ENCODE assay signal across 31 cellular contexts in genomic region chr10:129926066-129927055, GRCh38. TPM values are rescaled to one million over a fixed set of nuclear protein-coding genes. Genes with fewer than 3 reads are reported as not detected.
"Had no signal": no experiment of that assay in that cellular context is flagged by ENCODE, and none has a peak within 500 bp of the region (broad histone marks: within the 10 kb centered on the region; RNA-seq: fewer than 3 reads in every experiment).

No MANE protein-coding gene starts in this region.

- H3K4me3 ChIP-seq: adrenal gland, body of pancreas, breast epithelium, SJCRH30, SK-N-MC had no signal

- H3K4me1 ChIP-seq: adrenal gland, body of pancreas, breast epithelium, SJCRH30 had no signal

- H3K27me3 ChIP-seq: adrenal gland, body of pancreas, breast epithelium, SJCRH30 had no signal

- H3K36me3 ChIP-seq: adrenal gland, breast epithelium, SJCRH30, WERI-Rb-1 had no signal

- H3K9me3 ChIP-seq: adrenal gland, body of pancreas, breast epithelium, SJCRH30 had no signal

- DNase-seq: activated CD4-positive, alpha-beta memory T cell treated with anti-CD3 and anti-CD28 coated beads, Interleukin-2, amount 10 ng/mL, durations not matched to agents 7 days and 5 days; activated CD4-positive, alpha-beta T cell treated with anti-CD3 and anti-CD28 coated beads for 1 hour; activated CD4-positive, alpha-beta T cell treated with anti-CD3 and anti-CD28 coated beads for 48 hours; activated CD4-positive, CD25-positive, alpha-beta regulatory T cell; activated CD8-positive, alpha-beta memory T cell treated with anti-CD3 and anti-CD28 coated beads for 24 hours; activated CD8-positive, alpha-beta memory T cell treated with anti-CD3 and anti-CD28 coated beads, Interleukin-2, amount 10 ng/mL, durations not matched to agents 7 days and 5 days; activated CD8-positive, alpha-beta memory T cell treated with anti-CD3 and anti-CD28 coated beads, Interleukin-2, amount 50 U/mL, for 48 hours; activated gamma-delta T cell; activated naive CD4-positive, alpha-beta T cell treated with Interleukin-2 at 50 U/mL for 16 hours; activated T-cell treated with anti-CD3 and anti-CD28 coated beads, Interleukin-2, amount 50 U/mL, for 48 hours; adrenal gland; body of pancreas; MM.1S; NCI-H1092 treated with DMSO at 0.1 percent for 48 hours; NCI-H1417; NCI-H1694; NCI-H1930; NCI-H2081 treated with DMSO at 0.1 percent for 48 hours; NCI-H226; NCI-H446 treated with DMSO at 0.1 percent for 48 hours; NCI-H524 treated with DMSO at 0.1 percent for 48 hours; SHP77; SJCRH30; T1000; WERI-Rb-1 had no signal

- H3K27ac ChIP-seq: adrenal gland, body of pancreas, breast epithelium, KMS-11, SJCRH30, SK-N-MC, WERI-Rb-1 had no signal

RNA-seq across cellular contexts. Expression of gene EBF3, which starts 37.7 kb away (rescaled TPM):
- total RNA-seq: activated CD4-positive, alpha-beta memory T cell treated with anti-CD3 and anti-CD28 coated beads, Interleukin-2, amount 10 ng/mL, durations not matched to agents 7 days and 5 days; activated CD8-positive, alpha-beta memory T cell treated with anti-CD3 and anti-CD28 coated beads, Interleukin-2, amount 10 ng/mL, durations not matched to agents 7 days and 5 days; activated naive CD4-positive, alpha-beta T cell treated with anti-CD3 and anti-CD28 coated beads, Interleukin-2, amount 50 U/mL, for 72 hours; T-helper 1 cell treated with Interleukin-12 subunit alpha and Interleukin-12 subunit beta and Interleukin-4 antibody, amounts not matched to agents 30 ng/mL and 1 ng/mL, for 36 hours; T-helper 2 cell treated with Interferon-gamma antibody and Interleukin-4, amounts not matched to agents 100 ng/mL and 5 ng/mL, for 36 hours had no signal
